ENCODE assay signal across 10 cellular contexts in the genomic region with DNA sequence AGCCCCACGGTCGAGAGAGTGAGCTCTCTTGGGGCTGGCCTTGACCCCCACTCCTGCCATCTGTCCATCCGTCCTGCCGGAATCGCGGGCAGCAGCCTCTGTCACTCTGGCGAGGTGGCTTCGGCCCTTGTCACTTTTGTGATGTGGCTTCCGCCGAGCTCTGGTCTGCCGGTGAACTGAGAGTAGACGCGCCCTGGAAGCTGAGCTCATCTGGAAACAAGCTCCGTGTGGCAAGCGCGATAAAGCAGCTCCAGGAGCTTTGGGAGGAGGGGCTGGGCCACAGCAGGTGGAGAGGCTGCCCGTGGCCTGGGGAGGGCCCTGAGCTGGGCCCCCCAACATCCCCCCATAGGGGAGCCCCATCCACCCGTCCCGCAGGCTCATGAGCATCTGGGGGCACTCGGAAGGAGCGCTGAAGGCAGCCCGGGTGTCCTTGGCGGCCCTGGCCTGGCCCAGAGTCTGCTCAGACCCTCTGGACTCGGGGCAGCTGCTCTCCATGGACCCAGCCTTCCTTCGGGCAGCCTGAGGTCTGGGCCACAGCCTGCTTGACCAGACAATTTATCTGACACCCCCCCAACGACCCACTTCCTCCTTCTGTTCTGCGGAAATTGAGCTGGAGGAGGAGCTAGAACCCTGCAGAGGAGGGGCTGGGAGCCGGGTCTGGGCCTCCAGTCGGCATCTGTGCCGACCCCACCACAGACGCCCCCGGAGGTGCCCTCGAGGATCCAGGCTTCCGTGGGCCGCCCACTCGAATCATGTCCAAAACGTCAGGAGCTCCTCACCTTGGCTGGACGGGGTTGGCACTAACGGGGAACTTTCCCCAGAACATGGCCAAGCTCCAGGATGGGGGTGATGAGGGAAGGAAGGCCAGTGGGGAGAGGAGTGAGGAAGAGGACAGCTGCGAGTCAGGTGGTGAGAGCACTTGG. TPM values are rescaled to one million over a fixed set of nuclear protein-coding genes. Genes with fewer than 3 reads are reported as not detected.
DNase-seq lines count a peak whose midpoint lies in the region; ATAC-seq, FAIRE-seq and TF ChIP-seq lines count a peak whose summit lies in the region.
"Had no signal": no experiment of that assay in that cellular context is flagged by ENCODE, and none has a peak within 500 bp of the region (broad histone marks: within the 10 kb centered on the region; RNA-seq: fewer than 3 reads in every experiment).

No MANE protein-coding gene starts in this region.

- no peak overlapping the region for H2BK12ac ChIP-seq in mesenchymal stem cell (ENCODE audit: low read length in 2 of 2)

- H3K4me1 ChIP-seq in CD8-positive, alpha-beta T cell (ENCODE audit: insufficient read depth, low read length) = peaks cover 38% of the 10 kb centered on the region
- peaks cover 12% of the 10 kb centered on the region for H3K4me1 ChIP-seq in mesenchymal stem cell (ENCODE audit: control insufficient read depth, insufficient read depth, low read depth, low read length)

- CTCF ChIA-PET in CD8-positive, alpha-beta T cell (lab: Charles Lee) = interaction anchor here (0.6 to 1.5 kb wide), 5 partner anchors 12 to 533 kb away, joined by 3 to 4 read pairs (median 4); no protein-coding TSS in a partner anchor
- CTCF ChIA-PET in T-cell (lab: Charles Lee) = no interaction called here

- no peak overlapping the region for H2AK5ac ChIP-seq in mesenchymal stem cell (ENCODE audit: low read length, severe bottlenecking)

- no peak overlapping the region for H3K18ac ChIP-seq in mesenchymal stem cell (ENCODE audit: low read depth in 1 of 2, low read length in 2 of 2)

- no peak for ATAC-seq in CD8-positive, alpha-beta T cell
- ATAC-seq in T-cell (replicated peaks in 1 of 4) (peak in 2 of 4 experiments; percentile 38 to 50), GM21619 (IDR thresholded peaks at IDR 0.05; ENCODE audit: unreplicated experiment) (no peak)

- H3K27ac ChIP-seq in CD8-positive, alpha-beta T cell (ENCODE audit: low read depth, low read length) = peak overlapping the region; percentile 67
- H3K27ac ChIP-seq in caudate nucleus (ENCODE audit: low read depth, low read length) = peak overlapping the region; percentile 62
- no peak overlapping the region for H3K27ac ChIP-seq in mesenchymal stem cell (ENCODE audit: low read length, poor library complexity, severe bottlenecking)

- POLR2A ChIA-PET in CD8-positive, alpha-beta T cell (lab: Charles Lee) = interaction anchor here (0.9 to 1.0 kb wide), 2 partner anchors 9 to 22 kb away, joined by 3 to 5 read pairs; no protein-coding TSS in a partner anchor
- POLR2A ChIA-PET in T-cell (lab: Charles Lee) = interaction anchor here in 1 of 2 donors (0.6 kb wide), 1 partner anchor 68 kb away, joined by 3 read pairs; no protein-coding TSS in a partner anchor

- H3K4me1 Mint-ChIP-seq in CD8-positive, alpha-beta T cell (ENCODE audit: low read depth) = peaks cover 29% of the 10 kb centered on the region
- peaks cover 12 to 47% (median 30%) of the 10 kb centered on the region in 3 donors for H3K4me1 Mint-ChIP-seq in T-cell

- intact Hi-C loops in CD8-positive, alpha-beta T cell (cut with DNase I, micrococcal nuclease) = loop anchor here in 1 of 2 experiments (5.0 kb wide), 1 partner anchor 59 kb away; a partner anchor contains a TSS

- H4K8ac ChIP-seq in mesenchymal stem cell (ENCODE audit: low read length) = no peak overlapping the region

- no peaks in the 10 kb centered on the region for H3K27me3 Mint-ChIP-seq in CD8-positive, alpha-beta T cell (ENCODE audit: low read depth)
- H3K27me3 Mint-ChIP-seq in T-cell = no peaks in the 10 kb centered on the region

- no peak overlapping the region for H2BK120ac ChIP-seq in mesenchymal stem cell (ENCODE audit: low read depth, low read length)

- H2AFZ ChIP-seq in mesenchymal stem cell (ENCODE audit: low read depth, low read length) = no peak overlapping the region

- no peak overlapping the region for H3K14ac ChIP-seq in mesenchymal stem cell (ENCODE audit: low read length in 2 of 2)

- H3K23ac ChIP-seq in mesenchymal stem cell (ENCODE audit: low read length in 2 of 2) = no peak overlapping the region

- peaks cover 9% of the 10 kb centered on the region for H3K36me3 Mint-ChIP-seq in CD8-positive, alpha-beta T cell
- H3K36me3 Mint-ChIP-seq in T-cell = peaks cover 7% of the 10 kb centered on the region

- no peak for FAIRE-seq in RCC 7860 (lab: Jason Lieb, UNC)
- FAIRE-seq: colon had no signal

- TF ChIP-seq CTCF in CD8-positive, alpha-beta T cell (IDR thresholded peaks at IDR 0.05) = no peak

- H3K4me3 ChIP-seq in CD8-positive, alpha-beta T cell (ENCODE audit: low read depth, low read length) = peak overlapping the region; percentile 48
- no peak overlapping the region for H3K4me3 ChIP-seq in mesenchymal stem cell (ENCODE audit: insufficient read depth in 1 of 2, low read depth in 1 of 2, low read length in 2 of 2)

- no peak overlapping the region for H2BK15ac ChIP-seq in mesenchymal stem cell (ENCODE audit: low read depth, poor library complexity, severe bottlenecking)

- H3K4me3 Mint-ChIP-seq in CD8-positive, alpha-beta T cell = peak overlapping the region; percentile 71
- peak overlapping the region in 2 of 3 donors; percentile 68 to 71 for H3K4me3 Mint-ChIP-seq in T-cell

- no peaks in the 10 kb centered on the region for H3K27me3 ChIP-seq in CD8-positive, alpha-beta T cell (ENCODE audit: insufficient read depth, low read length)
- no peaks in the 10 kb centered on the region for H3K27me3 ChIP-seq in mesenchymal stem cell (ENCODE audit: control insufficient read depth in 1 of 2, insufficient read depth in 1 of 2, low read length in 2 of 2)

- H3K4ac ChIP-seq in mesenchymal stem cell (ENCODE audit: low read depth in 1 of 2, low read length in 2 of 2) = no peak overlapping the region

- H3K9me3 ChIP-seq in CD8-positive, alpha-beta T cell (ENCODE audit: low read length) = no peaks in the 10 kb centered on the region
- H3K9me3 ChIP-seq in mesenchymal stem cell (ENCODE audit: control insufficient read depth, low read length) = no peaks in the 10 kb centered on the region

- H3K4me2 ChIP-seq in mesenchymal stem cell (ENCODE audit: low read length, poor library complexity, severe bottlenecking) = no peak overlapping the region

- WGBS in mesenchymal stem cell = 94% methylated on average over 34 of the region's 40 CpGs

- DNase-seq in CD8-positive, alpha-beta T cell = peak in 3 of 7 experiments; percentile 30 to 56 (median 37)
- peak in 21 of 34 experiments; percentile 20 to 50 (median 34) for DNase-seq in T-cell
- peak in 2 of 61 donors; percentile 9 to 10 for DNase-seq in caudate nucleus (lab: John Stamatoyannopoulos, UW)
- peak; percentile 56 for DNase-seq in pons (ENCODE audit: low spot score)
- no peak for DNase-seq in mesenchymal stem cell
- DNase-seq in HK-2 (ENCODE audit: unreplicated experiment) = no peak
- no peak for DNase-seq in RCC 7860 (ENCODE audit: low spot score)
- DNase-seq: NCI-H2081 had no signal

- no peak overlapping the region for H3K9ac ChIP-seq in mesenchymal stem cell (ENCODE audit: low read length)

- H3K9me3 Mint-ChIP-seq in CD8-positive, alpha-beta T cell = no peaks in the 10 kb centered on the region
- peaks cover 0 to 5% (median 0%) of the 10 kb centered on the region in 3 donors for H3K9me3 Mint-ChIP-seq in T-cell

- H4K91ac ChIP-seq in mesenchymal stem cell (ENCODE audit: low read length) = no peak overlapping the region

- H3K79me1 ChIP-seq in mesenchymal stem cell (replicated peaks; ENCODE audit: low read length, poor library complexity, severe bottlenecking) = peaks cover 40% of the 10 kb centered on the region

- no peak overlapping the region for H2BK5ac ChIP-seq in mesenchymal stem cell (ENCODE audit: low read depth, low read length, poor library complexity, severe bottlenecking)

- H3K36me3 ChIP-seq in CD8-positive, alpha-beta T cell (ENCODE audit: insufficient read depth, low read length) = no peaks in the 10 kb centered on the region
- H3K36me3 ChIP-seq in mesenchymal stem cell (ENCODE audit: control insufficient read depth in 1 of 2, insufficient read depth in 2 of 2, low read depth in 1 of 2, low read length in 2 of 2) = peaks cover 64 to 89% of the 10 kb centered on the region in 2 experiments

- peak overlapping the region; percentile 84 for H3K27ac Mint-ChIP-seq in CD8-positive, alpha-beta T cell
- H3K27ac Mint-ChIP-seq in T-cell = peak overlapping the region in 1 of 2 donors; percentile 95

RNA-seq across cellular contexts. Expression of a gene that starts 59.1 kb away (rescaled TPM):
- total RNA-seq in CD8-positive, alpha-beta T cell = 1 to 10 TPM; 8.8 to 9.0 TPM
- 10 to 100 TPM; 10.4 to 19.2 (median 16.4) TPM for total RNA-seq in T-cell
- polyA plus RNA-seq in mesenchymal stem cell (2013, experiment 1 of 2) = 7.5 TPM
- polyA plus RNA-seq in mesenchymal stem cell (2013, experiment 2 of 2) = 6.8 TPM

Comparison
In these comparisons a context has a peak if more than half of its experiments do, and no peak if none do; other contexts are left out.
1. DNase-seq: peak in T-cell (21 of 34) and pons (single experiment); none in mesenchymal stem cell (single experiment), HK-2 (single experiment) and RCC 7860 (single experiment).